In the genomic region with DNA sequence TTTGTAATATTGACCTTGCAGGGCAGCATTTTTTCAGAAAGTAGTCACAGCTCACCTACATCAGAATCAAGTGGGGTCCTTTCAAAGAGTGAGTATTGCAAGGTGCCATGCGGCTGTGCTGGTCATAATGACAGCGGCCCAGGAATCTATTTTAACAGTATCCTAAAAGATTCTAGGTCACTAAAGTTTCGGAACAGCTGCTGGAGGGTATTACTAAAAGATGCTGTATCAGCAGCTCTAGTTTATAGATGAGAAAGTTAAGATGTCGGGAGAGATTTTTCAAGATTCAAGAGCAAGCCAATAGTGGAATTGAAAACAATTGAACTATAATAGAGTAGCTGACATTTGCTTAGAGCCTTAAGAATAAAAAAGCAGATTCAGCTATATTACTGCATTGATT, we compare ENCODE assay signal across 27 cellular contexts.
DNase-seq lines count a peak whose midpoint lies in the region; ATAC-seq, FAIRE-seq and TF ChIP-seq lines count a peak whose summit lies in the region.
"Had no signal": no experiment of that assay in that cellular context is flagged by ENCODE, and none has a peak within 500 bp of the region (broad histone marks: within the 10 kb centered on the region; RNA-seq: fewer than 3 reads in every experiment).

No MANE protein-coding gene starts in this region.

- no peak for ATAC-seq in heart left ventricle
- no peak for ATAC-seq in A549

- DNase-seq in cardiac muscle cell (ENCODE audit: low read depth in 1 of 2, low spot score in 1 of 2) (no peak), heart left ventricle (no peak), A549 (ENCODE audit: low read depth in 1 of 2, low spot score in 1 of 2) (no peak), MM.1S (peak; percentile 57), epithelial cell of esophagus (ENCODE audit: low read depth) (peak; percentile 45), lower leg skin (ENCODE audit: low spot score in 2 of 2) (no peak), HuH-7 (ENCODE audit: low spot score) (no peak)
- DNase-seq in activated naive CD4-positive, alpha-beta T cell treated with Interleukin-2 at 50 U/mL for 16 hours: no peak
- DNase-seq: ACHN; AML-193; BE2C; CD4-positive, alpha-beta T cell; CD8-positive, alpha-beta memory T cell; DMS 273 treated with DMSO at 0.1 percent for 48 hours; DMS79; EL; GF-D8; GM23248; H7; HCEC 1CT had no signal

- peaks cover 3% of the 10 kb centered on the region for H3K4me1 ChIP-seq in cardiac muscle cell (ENCODE audit: low read depth)
- H3K4me1 ChIP-seq in heart left ventricle: peaks cover 0 to 16% (median 5%) of the 10 kb centered on the region in 12 donors
- H3K4me1 ChIP-seq in A549: no peaks in the 10 kb centered on the region
- peaks cover 4% of the 10 kb centered on the region; the same call in 1 of the 2 replicates for H3K4me1 ChIP-seq in MM.1S (ENCODE audit: low read length)
- H3K4me1 ChIP-seq: BE2C had no signal

- POLR2A ChIA-PET in A549 (lab: Yijun Ruan, JAX): no interaction called here

- no peaks in the 10 kb centered on the region for H3K9me2 ChIP-seq in MM.1S (replicated peaks; ENCODE audit: insufficient read depth, low read length)

- intact Hi-C loops in heart left ventricle (cut with DNase I) (no loop called here), lower leg skin (cut with DNase I; ENCODE audit: low total_unique reads) (no loop called here)

- H3K27ac ChIP-seq in cardiac muscle cell (peak overlapping the region; percentile 42), heart left ventricle (no peak overlapping the region), A549 (no peak overlapping the region), MM.1S (ENCODE audit: low read length) (0 out of 2 replicates have a peak overlapping the region, but pooled peaks have one; percentile 1)
- H3K27ac ChIP-seq: 22Rv1; BLaER1 treated with 17β-estradiol and CSF1 and Interleukin-3, amounts not matched to agents 10 nM and 100 nM; GM23248 had no signal

- no peak for TF ChIP-seq EP300 in A549 (IDR thresholded peaks at IDR 0.05)

- TF ChIP-seq RAD21 in A549 (conservative IDR thresholded peaks at IDR 0.05 in 1 of 2, IDR thresholded peaks at IDR 0.05 in 1 of 2): no peak

- H3K27me3 ChIP-seq in cardiac muscle cell (no peaks in the 10 kb centered on the region), heart left ventricle (no peaks in the 10 kb centered on the region), MM.1S (replicated peaks; ENCODE audit: insufficient read depth, low read length) (no peaks in the 10 kb centered on the region)
- H3K27me3 ChIP-seq: BE2C; BLaER1 treated with 17β-estradiol and CSF1 and Interleukin-3, amounts not matched to agents 10 nM and 100 nM had no signal

- H3F3A ChIP-seq in MM.1S (ENCODE audit: insufficient read depth, low read length): no peaks in the 10 kb centered on the region

- CTCF ChIA-PET in A549 (lab: Yijun Ruan, JAX): no interaction called here

- H3K4me3 ChIP-seq in cardiac muscle cell (no peak overlapping the region), heart left ventricle (no peak overlapping the region), A549 (no peak overlapping the region), MM.1S (ENCODE audit: low read length) (no peak overlapping the region), epithelial cell of esophagus (ENCODE audit: low read length) (no peak overlapping the region), lower leg skin (ENCODE audit: low read depth, poor library complexity, severe bottlenecking) (no peak overlapping the region)
- H3K4me3 ChIP-seq: BLaER1 treated with 17β-estradiol and CSF1 and Interleukin-3, amounts not matched to agents 10 nM and 100 nM; GM23248 had no signal

- H3K9me3 ChIP-seq in cardiac muscle cell (ENCODE audit: low read depth): no peaks in the 10 kb centered on the region
- no peaks in the 10 kb centered on the region for H3K9me3 ChIP-seq in heart left ventricle
- H3K9me3 ChIP-seq in A549: no peaks in the 10 kb centered on the region
- no peaks in the 10 kb centered on the region for H3K9me3 ChIP-seq in MM.1S (replicated peaks; ENCODE audit: insufficient read depth, low read length)
- H3K9me3 ChIP-seq: BE2C; BLaER1 treated with 17β-estradiol and CSF1 and Interleukin-3, amounts not matched to agents 10 nM and 100 nM had no signal

- WGBS in heart left ventricle, 4 donors: 84 to 98% (median 97%) methylated on average over 4 of the region's 4 CpGs
- WGBS in A549 (ENCODE audit: missing lambda C conversion rate): 48% methylated on average over 4 of the region's 4 CpGs
- 92% methylated on average over 4 of the region's 4 CpGs for WGBS in lower leg skin, 2 donors

- H3K36me3 ChIP-seq in cardiac muscle cell (peaks cover 35% of the 10 kb centered on the region), heart left ventricle (peaks cover 0 to 35% (median 6%) of the 10 kb centered on the region in 9 donors), MM.1S (replicated peaks; ENCODE audit: insufficient read depth, low read length) (no peaks in the 10 kb centered on the region)
- H3K36me3 ChIP-seq: BE2C had no signal

- no peak for TF ChIP-seq CTCF in cardiac muscle cell (IDR thresholded peaks at IDR 0.05; ENCODE audit: low read depth, low read length)
- no peak for TF ChIP-seq CTCF in heart left ventricle (IDR thresholded peaks at IDR 0.05)
- no peak for TF ChIP-seq CTCF in A549 (IDR thresholded peaks at IDR 0.05)
- TF ChIP-seq CTCF in MM.1S (IDR thresholded peaks at IDR 0.05; ENCODE audit: low read length): no peak
- TF ChIP-seq CTCF in epithelial cell of esophagus (IDR thresholded peaks at IDR 0.05; ENCODE audit: insufficient read depth, low read depth, low read length, missing control alignments): no peak
- no peak for TF ChIP-seq CTCF in lower leg skin (IDR thresholded peaks at IDR 0.05)

- no peak for TF ChIP-seq POLR2A in heart left ventricle (IDR thresholded peaks at IDR 0.05)
- TF ChIP-seq POLR2A in A549 (IDR thresholded peaks at IDR 0.05; ENCODE audit: low read length): no peak
- no peak for TF ChIP-seq POLR2A in lower leg skin (IDR thresholded peaks at IDR 0.05)

- no peak for FAIRE-seq in A549 (lab: Jason Lieb, UNC)
- FAIRE-seq: A204.1, D721Med, GM12891, GM18507, H1 had no signal

- no peaks in the 10 kb centered on the region for H4K20me1 ChIP-seq in MM.1S (ENCODE audit: insufficient read depth, low read length)
- H4K20me1 ChIP-seq: BLaER1 treated with 17β-estradiol and CSF1 and Interleukin-3, amounts not matched to agents 10 nM and 100 nM had no signal

- no peak overlapping the region for H3K9ac ChIP-seq in MM.1S (ENCODE audit: low read length)
- H3K9ac ChIP-seq: BLaER1 treated with 17β-estradiol and CSF1 and Interleukin-3, amounts not matched to agents 10 nM and 100 nM; GM23248 had no signal

- H3K4me2 ChIP-seq in A549 (no peak overlapping the region), MM.1S (ENCODE audit: low read depth, low read length) (peak overlapping the region; percentile 13; the same call in 1 of the 2 replicates)
- H3K4me2 ChIP-seq: BLaER1 treated with 17β-estradiol and CSF1 and Interleukin-3, amounts not matched to agents 10 nM and 100 nM had no signal

- no peak overlapping the region for H2AFZ ChIP-seq in MM.1S (ENCODE audit: low read length)
- H2AFZ ChIP-seq: GM23248 had no signal

- no peaks in the 10 kb centered on the region for H3K79me2 ChIP-seq in MM.1S (ENCODE audit: low read length)

TF ChIP-seq in A549, 52 proteins besides CTCF, POLR2A, EP300 and RAD21:
- TF ChIP-seq, protein P1, sequence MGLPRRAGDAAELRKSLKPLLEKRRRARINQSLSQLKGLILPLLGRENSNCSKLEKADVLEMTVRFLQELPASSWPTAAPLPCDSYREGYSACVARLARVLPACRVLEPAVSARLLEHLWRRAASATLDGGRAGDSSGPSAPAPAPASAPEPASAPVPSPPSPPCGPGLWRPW (IDR thresholded peaks at IDR 0.05): no peak
- no peak for TF ChIP-seq RFX5 (IDR thresholded peaks at IDR 0.05)
- no peak for TF ChIP-seq TFCP2L1 (CRISPR knock-in tag; IDR thresholded peaks at IDR 0.05)
- TF ChIP-seq BHLHE40 (IDR thresholded peaks at IDR 0.05; ENCODE audit: low read depth, low read length): no peak
- peak; percentile 60 for TF ChIP-seq MAFK (IDR thresholded peaks at IDR 0.05; ENCODE audit: partially characterized antibody)

Comparison
In these comparisons a context has a peak if more than half of its experiments do, and no peak if none do; other contexts are left out.
1. H3K27ac ChIP-seq: peak in cardiac muscle cell (single experiment) and MM.1S (single experiment); none in heart left ventricle (0 of 12) and A549 (0 of 2).
2. DNase-seq: peak in MM.1S (single experiment) and epithelial cell of esophagus (single experiment); none in cardiac muscle cell (0 of 2), heart left ventricle (0 of 5), A549 (0 of 2), lower leg skin (0 of 2), activated naive CD4-positive, alpha-beta T cell treated with Interleukin-2 at 50 U/mL for 16 hours (single experiment) and HuH-7 (single experiment).